In the genomic region with DNA sequence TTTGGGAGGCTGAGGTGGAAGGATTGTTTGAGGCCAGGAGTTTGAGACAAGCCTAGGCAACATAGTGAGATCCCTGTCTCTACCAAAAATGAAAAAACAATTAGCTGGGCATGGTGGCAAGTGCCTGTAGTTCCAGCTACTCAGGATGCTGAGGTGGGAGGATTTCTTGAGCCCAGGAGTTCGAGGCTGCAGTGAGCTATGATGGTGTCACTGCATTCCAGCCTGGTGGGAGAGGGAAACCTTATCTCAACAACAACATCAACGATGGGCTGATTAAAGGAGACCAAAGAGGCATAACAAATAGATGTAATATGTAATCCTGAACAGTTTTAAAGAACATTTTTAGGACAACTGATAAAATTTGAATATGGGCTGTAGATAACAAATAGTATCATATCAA, we compare ENCODE assay signal across 1 cellular context.
A peak's percentile ranks its signal among the peaks of the same experiment; 100 is the strongest.
TF ChIP-seq lines count a peak whose summit lies in the region.

No MANE protein-coding gene starts in this region.

TF ChIP-seq in K562, 482 proteins besides CTCF, POLR2A, EP300 and RAD21:
- TF ChIP-seq, protein P1, sequence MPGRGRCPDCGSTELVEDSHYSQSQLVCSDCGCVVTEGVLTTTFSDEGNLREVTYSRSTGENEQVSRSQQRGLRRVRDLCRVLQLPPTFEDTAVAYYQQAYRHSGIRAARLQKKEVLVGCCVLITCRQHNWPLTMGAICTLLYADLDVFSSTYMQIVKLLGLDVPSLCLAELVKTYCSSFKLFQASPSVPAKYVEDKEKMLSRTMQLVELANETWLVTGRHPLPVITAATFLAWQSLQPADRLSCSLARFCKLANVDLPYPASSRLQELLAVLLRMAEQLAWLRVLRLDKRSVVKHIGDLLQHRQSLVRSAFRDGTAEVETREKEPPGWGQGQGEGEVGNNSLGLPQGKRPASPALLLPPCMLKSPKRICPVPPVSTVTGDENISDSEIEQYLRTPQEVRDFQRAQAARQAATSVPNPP (IDR thresholded peaks at IDR 0.05; ENCODE audit: borderline replicate concordance, insufficient read depth, insufficient read length) = no peak
- TF ChIP-seq, protein P2, sequence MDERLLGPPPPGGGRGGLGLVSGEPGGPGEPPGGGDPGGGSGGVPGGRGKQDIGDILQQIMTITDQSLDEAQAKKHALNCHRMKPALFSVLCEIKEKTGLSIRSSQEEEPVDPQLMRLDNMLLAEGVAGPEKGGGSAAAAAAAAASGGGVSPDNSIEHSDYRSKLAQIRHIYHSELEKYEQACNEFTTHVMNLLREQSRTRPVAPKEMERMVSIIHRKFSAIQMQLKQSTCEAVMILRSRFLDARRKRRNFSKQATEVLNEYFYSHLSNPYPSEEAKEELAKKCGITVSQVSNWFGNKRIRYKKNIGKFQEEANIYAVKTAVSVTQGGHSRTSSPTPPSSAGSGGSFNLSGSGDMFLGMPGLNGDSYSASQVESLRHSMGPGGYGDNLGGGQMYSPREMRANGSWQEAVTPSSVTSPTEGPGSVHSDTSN (CRISPR knock-in tag; IDR thresholded peaks at IDR 0.05; ENCODE audit: low read depth) = no peak
- TF ChIP-seq, protein P2 (tag; conservative IDR thresholded peaks at IDR 0.05; ENCODE audit: low read depth) = 0 out of 2 replicates have a peak, but pooled peaks have one; percentile 4
